In the genomic region with DNA sequence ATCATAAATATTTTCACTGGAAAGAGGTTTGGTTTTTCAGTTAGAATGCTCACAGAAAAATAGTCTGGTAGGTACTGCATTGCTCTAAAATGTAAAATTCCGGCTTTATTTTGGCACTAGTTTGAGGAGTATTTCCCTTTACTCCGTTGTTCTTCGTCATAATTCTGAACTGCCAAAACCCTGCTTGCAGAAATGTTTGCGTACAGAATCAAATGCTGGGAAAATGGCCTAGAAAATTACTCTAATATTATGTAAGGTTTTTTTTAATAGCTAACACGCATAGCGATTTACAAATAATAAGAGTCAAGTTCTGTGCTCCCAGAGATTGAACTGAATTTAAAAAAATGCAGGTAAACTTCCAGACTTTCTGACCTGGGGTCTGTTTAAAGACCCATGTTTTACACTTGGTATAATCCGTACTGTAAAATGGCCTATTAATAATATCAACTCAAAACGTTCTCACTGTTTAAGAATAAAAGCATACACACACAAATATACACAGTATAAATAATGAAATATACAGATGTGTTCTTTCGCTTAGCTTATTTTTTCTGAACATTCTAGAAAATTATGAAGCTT, we compare ENCODE assay signal across 8 cellular contexts. TPM values are rescaled to one million over a fixed set of nuclear protein-coding genes. Genes with fewer than 3 reads are reported as not detected.
DNase-seq lines count a peak whose midpoint lies in the region; ATAC-seq lines count a peak whose summit lies in the region.

No MANE protein-coding gene starts in this region.

- DNase-seq in T-helper 2 cell treated with Interferon-gamma antibody and Interleukin-4, amounts not matched to agents 5 μg/mL and 100 μg/mL, for 36 hours (ENCODE audit: low spot score) = no peak
- DNase-seq in T-helper 2 cell = no peak
- DNase-seq in activated T-helper 2 cell treated with anti-CD3 and anti-CD28 coated beads, Interferon-gamma antibody, Interleukin-2, Interleukin-4, amounts not matched to agents 10 μg/mL and 5 μg/mL and 100 μg/mL, durations not matched to agents 14 hours and 24 hours and 36 hours (ENCODE audit: low spot score) = no peak

- peaks cover 38% of the 10 kb centered on the region for H3K27me3 Mint-ChIP-seq in T-helper 2 cell treated with Interferon-gamma antibody and Interleukin-4, amounts not matched to agents 5 μg/mL and 100 μg/mL, for 36 hours (ENCODE audit: low read depth)
- peaks cover 35% of the 10 kb centered on the region for H3K27me3 Mint-ChIP-seq in activated T-helper 2 cell treated with anti-CD3 and anti-CD28 coated beads, Interferon-gamma antibody, Interleukin-2, Interleukin-4, amounts not matched to agents 10 μg/mL and 5 μg/mL and 100 μg/mL, durations not matched to agents 14 hours and 24 hours and 36 hours (ENCODE audit: low read depth)

- H3K4me1 ChIP-seq in iPS-20b (ENCODE audit: insufficient read depth, low read length) = peaks cover 3% of the 10 kb centered on the region; the same call in 1 of the 2 replicates
- H3K4me1 ChIP-seq in subcutaneous abdominal adipose tissue (ENCODE audit: control insufficient read depth in 5 of 5, insufficient read depth in 5 of 5, low read length in 5 of 5) = peaks cover 0 to 9% (median 7%) of the 10 kb centered on the region in 5 donors

- H3K36me3 ChIP-seq in iPS-20b (ENCODE audit: insufficient read depth, low read depth, low read length) (no peaks in the 10 kb centered on the region), subcutaneous abdominal adipose tissue (ENCODE audit: control insufficient read depth in 5 of 5, insufficient read depth in 5 of 5, low read length in 5 of 5) (no peaks in the 10 kb centered on the region)

- H3K36me3 Mint-ChIP-seq in T-helper 2 cell treated with Interferon-gamma antibody and Interleukin-4, amounts not matched to agents 5 μg/mL and 100 μg/mL, for 36 hours (ENCODE audit: low read depth) = no peaks in the 10 kb centered on the region
- no peaks in the 10 kb centered on the region for H3K36me3 Mint-ChIP-seq in activated T-helper 2 cell treated with anti-CD3 and anti-CD28 coated beads, Interferon-gamma antibody, Interleukin-2, Interleukin-4, amounts not matched to agents 10 μg/mL and 5 μg/mL and 100 μg/mL, durations not matched to agents 14 hours and 24 hours and 36 hours (ENCODE audit: low read depth)

- ATAC-seq in GM21447 (IDR thresholded peaks at IDR 0.05; ENCODE audit: unreplicated experiment) (no peak), HG03175 (IDR thresholded peaks at IDR 0.05; ENCODE audit: unreplicated experiment) (no peak), HG02798 (IDR thresholded peaks at IDR 0.05; ENCODE audit: poor library complexity, unreplicated experiment) (no peak)

- H3K4me3 ChIP-seq in iPS-20b (ENCODE audit: low read length) (peak overlapping the region; percentile 86), subcutaneous abdominal adipose tissue (ENCODE audit: low read depth in 1 of 5, low read length in 5 of 5) (peak overlapping the region; percentile 44 to 94 (median 79))

- peaks cover 4% of the 10 kb centered on the region for H3K4me1 Mint-ChIP-seq in T-helper 2 cell treated with Interferon-gamma antibody and Interleukin-4, amounts not matched to agents 5 μg/mL and 100 μg/mL, for 36 hours (ENCODE audit: low read depth)
- H3K4me1 Mint-ChIP-seq in activated T-helper 2 cell treated with anti-CD3 and anti-CD28 coated beads, Interferon-gamma antibody, Interleukin-2, Interleukin-4, amounts not matched to agents 10 μg/mL and 5 μg/mL and 100 μg/mL, durations not matched to agents 14 hours and 24 hours and 36 hours (ENCODE audit: low read depth) = peaks cover 8% of the 10 kb centered on the region

- no peaks in the 10 kb centered on the region for H3K9me3 Mint-ChIP-seq in T-helper 2 cell treated with Interferon-gamma antibody and Interleukin-4, amounts not matched to agents 5 μg/mL and 100 μg/mL, for 36 hours
- H3K9me3 Mint-ChIP-seq in activated T-helper 2 cell treated with anti-CD3 and anti-CD28 coated beads, Interferon-gamma antibody, Interleukin-2, Interleukin-4, amounts not matched to agents 10 μg/mL and 5 μg/mL and 100 μg/mL, durations not matched to agents 14 hours and 24 hours and 36 hours = no peaks in the 10 kb centered on the region

- H3K9ac ChIP-seq in iPS-20b (ENCODE audit: low read depth, low read length) (peak overlapping the region; percentile 29; the same call in 1 of the 2 replicates), subcutaneous abdominal adipose tissue (ENCODE audit: low read length in 5 of 5) (peak overlapping the region in 3 of 5 donors; percentile 42 to 80 (median 77))

- intact Hi-C loops in activated T-helper 2 cell treated with anti-CD3 and anti-CD28 coated beads, Interferon-gamma antibody, Interleukin-2, Interleukin-4, amounts not matched to agents 10 μg/mL and 5 μg/mL and 100 μg/mL, durations not matched to agents 14 hours and 24 hours and 36 hours (cut with micrococcal nuclease) = loop anchor here (2.0 kb wide), 1 partner anchor 213 kb away; a partner anchor contains a TSS

- no peak overlapping the region for H3K27ac ChIP-seq in iPS-20b (ENCODE audit: low read length)
- no peak overlapping the region for H3K27ac ChIP-seq in subcutaneous abdominal adipose tissue (ENCODE audit: low read depth, low read length)

- H3K27ac Mint-ChIP-seq in T-helper 2 cell treated with Interferon-gamma antibody and Interleukin-4, amounts not matched to agents 5 μg/mL and 100 μg/mL, for 36 hours = no peak overlapping the region
- no peak overlapping the region for H3K27ac Mint-ChIP-seq in activated T-helper 2 cell treated with anti-CD3 and anti-CD28 coated beads, Interferon-gamma antibody, Interleukin-2, Interleukin-4, amounts not matched to agents 10 μg/mL and 5 μg/mL and 100 μg/mL, durations not matched to agents 14 hours and 24 hours and 36 hours

- H3K27me3 ChIP-seq in iPS-20b (ENCODE audit: insufficient read depth, low read length) (peaks cover 82% of the 10 kb centered on the region), subcutaneous abdominal adipose tissue (ENCODE audit: control insufficient read depth in 5 of 5, insufficient read depth in 4 of 5, low read length in 5 of 5) (no peaks in the 10 kb centered on the region)

- H3K4me3 Mint-ChIP-seq in T-helper 2 cell treated with Interferon-gamma antibody and Interleukin-4, amounts not matched to agents 5 μg/mL and 100 μg/mL, for 36 hours = peak overlapping the region; percentile 80
- H3K4me3 Mint-ChIP-seq in activated T-helper 2 cell treated with anti-CD3 and anti-CD28 coated beads, Interferon-gamma antibody, Interleukin-2, Interleukin-4, amounts not matched to agents 10 μg/mL and 5 μg/mL and 100 μg/mL, durations not matched to agents 14 hours and 24 hours and 36 hours (ENCODE audit: low read depth) = peak overlapping the region; percentile 64

- H3K9me3 ChIP-seq in iPS-20b (ENCODE audit: insufficient read depth, low read depth, low read length) = no peaks in the 10 kb centered on the region
- no peaks in the 10 kb centered on the region for H3K9me3 ChIP-seq in subcutaneous abdominal adipose tissue (ENCODE audit: control insufficient read depth in 5 of 5, low read length in 5 of 5)

RNA-seq across cellular contexts. Expression of a gene that starts 23.6 kb away (rescaled TPM):
- 38.0 and 38.7 TPM in 2 replicates for total RNA-seq in activated T-helper 2 cell treated with anti-CD3 and anti-CD28 coated beads, Interferon-gamma antibody, Interleukin-2, Interleukin-4, amounts not matched to agents 10 μg/mL and 5 μg/mL and 100 μg/mL, durations not matched to agents 14 hours and 24 hours and 36 hours
